ENCODE assay signal across 8 cellular contexts in the genomic region with DNA sequence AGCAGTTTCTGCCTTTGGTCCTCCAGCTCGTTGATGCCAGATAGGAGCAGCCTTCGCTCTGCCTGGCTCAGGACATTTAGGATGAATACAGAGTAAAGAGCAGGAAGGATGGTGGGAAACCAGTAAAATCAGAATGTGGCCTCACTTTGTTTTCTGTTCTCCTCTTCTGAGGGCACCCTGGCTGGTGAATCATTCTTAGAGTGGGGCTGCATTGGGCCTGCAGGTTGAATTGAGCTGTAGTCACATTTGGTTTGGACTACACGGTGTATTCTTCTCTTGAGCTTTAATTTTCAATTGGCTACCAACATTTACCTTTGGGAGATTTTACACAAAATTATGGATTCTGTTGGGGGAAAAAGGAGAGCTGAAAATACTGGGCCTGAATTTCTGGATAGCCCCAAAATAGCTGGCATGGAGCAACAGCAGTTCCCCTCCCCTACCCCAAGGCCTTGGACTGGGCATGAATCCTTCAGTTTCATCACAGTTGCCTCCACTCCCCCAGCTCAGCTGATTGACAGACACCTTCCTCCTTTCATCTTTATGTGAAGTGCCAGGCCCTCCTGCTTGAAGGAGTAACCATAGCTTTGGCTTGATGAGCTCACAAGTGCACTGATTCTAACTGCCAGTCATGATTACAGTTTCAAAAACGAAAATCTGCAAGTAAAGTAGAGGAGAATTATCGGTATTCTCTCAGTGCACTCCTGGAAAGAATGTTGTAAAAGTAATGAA. TPM values are rescaled to one million over a fixed set of nuclear protein-coding genes. Genes with fewer than 3 reads are reported as not detected.
A peak's percentile ranks its signal among the peaks of the same experiment; 100 is the strongest.
DNase-seq lines count a peak whose midpoint lies in the region; ATAC-seq and TF ChIP-seq lines count a peak whose summit lies in the region.
"Had no signal": no experiment of that assay in that cellular context is flagged by ENCODE, and none has a peak within 500 bp of the region (broad histone marks: within the 10 kb centered on the region; RNA-seq: fewer than 3 reads in every experiment).

No MANE protein-coding gene starts in this region.

- peaks cover 34 to 88% (median 78%) of the 10 kb centered on the region in 4 donors for H3K36me3 ChIP-seq in stomach

- TF ChIP-seq EP300 in stomach (IDR thresholded peaks at IDR 0.05) = no peak

- H3K4me3 ChIP-seq in stomach = no peak overlapping the region
- H3K4me3 ChIP-seq: lower lobe of right lung had no signal

- H3K36me3 Mint-ChIP-seq in HFFc6 (ENCODE audit: low read depth) (peaks cover 31% of the 10 kb centered on the region), T-helper 17 cell (ENCODE audit: low read depth) (peaks cover 18% of the 10 kb centered on the region)
- peaks cover 33% of the 10 kb centered on the region for H3K36me3 Mint-ChIP-seq in natural killer cell treated with Interleukin-12 subunit alpha and Interleukin-12 subunit beta and Interleukin-15 and Interleukin-18, amount 100 ng/mL, for 72 hours

- H3K4me1 Mint-ChIP-seq in HFFc6 (ENCODE audit: low read depth) = peaks cover 32% of the 10 kb centered on the region
- peaks cover 25% of the 10 kb centered on the region for H3K4me1 Mint-ChIP-seq in T-helper 17 cell
- peaks cover 24 to 36% of the 10 kb centered on the region in 2 donors for H3K4me1 Mint-ChIP-seq in natural killer cell treated with Interleukin-12 subunit alpha and Interleukin-12 subunit beta and Interleukin-15 and Interleukin-18, amount 100 ng/mL, for 72 hours (ENCODE audit: low read depth in 2 of 2)

- peaks cover 0 to 41% (median 22%) of the 10 kb centered on the region in 4 donors for H3K4me1 ChIP-seq in stomach
- H3K4me1 ChIP-seq: lower lobe of right lung had no signal

- H3K27ac Mint-ChIP-seq in HFFc6 (peak overlapping the region; percentile 64), T-helper 17 cell (peak overlapping the region; percentile 74)
- peak overlapping the region; percentile 35 to 37 for H3K27ac Mint-ChIP-seq in natural killer cell treated with Interleukin-12 subunit alpha and Interleukin-12 subunit beta and Interleukin-15 and Interleukin-18, amount 100 ng/mL, for 72 hours

- no peak for TF ChIP-seq POLR2A in stomach (IDR thresholded peaks at IDR 0.05)

- intact Hi-C loops in stomach (cut with DNase I; ENCODE audit: low total_unique reads) = no loop called here

- H3K9me3 ChIP-seq in T-helper 17 cell (ENCODE audit: control insufficient read depth, low read length, poor library complexity, severe bottlenecking) = no peaks in the 10 kb centered on the region
- no peaks in the 10 kb centered on the region for H3K9me3 ChIP-seq in stomach
- H3K9me3 ChIP-seq: lower lobe of right lung had no signal

- ATAC-seq in GM19025 (IDR thresholded peaks at IDR 0.05; ENCODE audit: low read depth, unreplicated experiment) (peak; percentile 9), T-helper 17 cell (peak; percentile 28)
- no peak for ATAC-seq in natural killer cell treated with Interleukin-12 subunit alpha and Interleukin-12 subunit beta and Interleukin-15 and Interleukin-18, amount 100 ng/mL, for 72 hours

- no peak for TF ChIP-seq CTCF in HFFc6 (IDR thresholded peaks at IDR 0.05)
- peak in 1 of 7 experiments; percentile 23 for TF ChIP-seq CTCF in stomach (IDR thresholded peaks at IDR 0.05)

- no peaks in the 10 kb centered on the region for H3K9me3 Mint-ChIP-seq in HFFc6
- H3K9me3 Mint-ChIP-seq in natural killer cell treated with Interleukin-12 subunit alpha and Interleukin-12 subunit beta and Interleukin-15 and Interleukin-18, amount 100 ng/mL, for 72 hours = no peaks in the 10 kb centered on the region

- no peaks in the 10 kb centered on the region for H3K27me3 Mint-ChIP-seq in HFFc6 (ENCODE audit: insufficient read depth)
- H3K27me3 Mint-ChIP-seq in T-helper 17 cell = no peaks in the 10 kb centered on the region
- no peaks in the 10 kb centered on the region for H3K27me3 Mint-ChIP-seq in natural killer cell treated with Interleukin-12 subunit alpha and Interleukin-12 subunit beta and Interleukin-15 and Interleukin-18, amount 100 ng/mL, for 72 hours

- WGBS in stomach, 5 donors = 45 to 60% (median 51%) methylated on average over 5 of the region's 5 CpGs

- no peak for DNase-seq in HFFc6
- DNase-seq in T-helper 17 cell = no peak
- DNase-seq in natural killer cell treated with Interleukin-12 subunit alpha and Interleukin-12 subunit beta and Interleukin-15 and Interleukin-18, amount 100 ng/mL, for 72 hours (ENCODE audit: low spot score) = no peak
- no peak for DNase-seq in NCI-H2029 treated with DMSO at 0.1 percent for 48 hours (lab: John Stamatoyannopoulos, UW)
- DNase-seq in GM19238 (ENCODE audit: insufficient read length, low spot score) = no peak
- no peak for DNase-seq in stomach

- H3K27me3 ChIP-seq in stomach = no peaks in the 10 kb centered on the region

- H3K4me3 Mint-ChIP-seq in HFFc6 (no peak overlapping the region), T-helper 17 cell (peak overlapping the region; percentile 39)
- no peak overlapping the region for H3K4me3 Mint-ChIP-seq in natural killer cell treated with Interleukin-12 subunit alpha and Interleukin-12 subunit beta and Interleukin-15 and Interleukin-18, amount 100 ng/mL, for 72 hours

- no peak overlapping the region for H3K27ac ChIP-seq in stomach
- H3K27ac ChIP-seq: lower lobe of right lung had no signal

RNA-seq across cellular contexts. Expression of a gene that starts 24.3 kb away (rescaled TPM):
- total RNA-seq in HFFc6 (2021; fragmentation: NEBNext Ultra II Directional; extraction: Animal tissue kit (Norgen Biotek cat#: 25700)) = 10 to 100 TPM; 54.1 to 64.4 (median 59.8) TPM
- total RNA-seq in T-helper 17 cell = 10 to 100 TPM; 76.3 to 87.3 TPM
- total RNA-seq in natural killer cell treated with Interleukin-12 subunit alpha and Interleukin-12 subunit beta and Interleukin-15 and Interleukin-18, amount 100 ng/mL, for 72 hours = 10 to 100 TPM; 66.5 to 71.0 TPM
- total RNA-seq in stomach = 100 to 1,000 TPM in 3 of 5 donors, 10 to 100 TPM in 2; 42.9 to 348 (median 105) TPM
- 10 to 100 TPM; 36.7 to 61.2 (median 51.5) TPM for polyA plus RNA-seq in stomach

Comparison
In these comparisons a context has a peak if more than half of its experiments do, and no peak if none do; other contexts are left out.
1. ATAC-seq: peak in GM19025 (single experiment) and T-helper 17 cell (single experiment); none in natural killer cell treated with Interleukin-12 subunit alpha and Interleukin-12 subunit beta and Interleukin-15 and Interleukin-18, amount 100 ng/mL, for 72 hours (0 of 2).
2. Peak in every context shown above with its lines, with median percentiles within 50 percentile points of each other: H3K27ac Mint-ChIP-seq.